ENCODE assay signal across 1 cellular context in genomic region chr16:4474192-4474961, GRCh38.
TF ChIP-seq lines count a peak whose summit lies in the region.

Gene NMRAL1, minus strand, starts transcription at chr16:4474625. Its CDS starts 493 bp downstream, at chr16:4474132.

TF ChIP-seq in K562, 482 proteins besides CTCF, POLR2A, EP300 and RAD21 (continued from another document and continues in another):
- TF ChIP-seq RBM34 (IDR thresholded peaks at IDR 0.05; ENCODE audit: borderline replicate concordance, insufficient read depth, low read length) (no peak), MAX (CRISPR knock-in tag; IDR thresholded peaks at IDR 0.05) (peak; percentile 88), CHAMP1 (IDR thresholded peaks at IDR 0.05) (no peak), SMARCE1 (IDR thresholded peaks at IDR 0.05) (no peak; the same call in 1 of the 2 replicates), ZSCAN32 (CRISPR knock-in tag; IDR thresholded peaks at IDR 0.05) (no peak), ZNF512 (tag; IDR thresholded peaks at IDR 0.05) (no peak), CBFA2T3 (IDR thresholded peaks at IDR 0.05) (peak; percentile 44), ZBTB1 (CRISPR knock-in tag; IDR thresholded peaks at IDR 0.05; ENCODE audit: borderline replicate concordance, low read depth) (no peak), BCLAF1 (IDR thresholded peaks at IDR 0.05; ENCODE audit: borderline replicate concordance in 1 of 2, control insufficient read depth in 1 of 2, low read depth in 2 of 2, low read length in 1 of 2) (no peak), RFX5 (IDR thresholded peaks at IDR 0.05; ENCODE audit: low read depth, low read length) (no peak), NR4A1 (CRISPR knock-in tag; IDR thresholded peaks at IDR 0.05) (no peak), NR4A1 (tag; IDR thresholded peaks at IDR 0.05) (no peak), HLTF (IDR thresholded peaks at IDR 0.05) (no peak), MITF (IDR thresholded peaks at IDR 0.05) (peak; percentile 67; the same call in 1 of the 2 replicates), ZBTB9 (CRISPR knock-in tag; IDR thresholded peaks at IDR 0.05) (no peak), MED1 (CRISPR knock-in tag; IDR thresholded peaks at IDR 0.05; ENCODE audit: borderline replicate concordance) (no peak), NR0B1 (IDR thresholded peaks at IDR 0.05; ENCODE audit: partially characterized antibody) (no peak), HDAC3 (IDR thresholded peaks at IDR 0.05; ENCODE audit: borderline replicate concordance, partially characterized antibody) (peak; percentile 36), ZFP91 (CRISPR knock-in tag; IDR thresholded peaks at IDR 0.05) (no peak), CEBPZ (IDR thresholded peaks at IDR 0.05; ENCODE audit: borderline replicate concordance, low read depth, low read length) (no peak), HINFP (tag; conservative IDR thresholded peaks at IDR 0.05; ENCODE audit: low read depth) (no peak), ELK3 (CRISPR knock-in tag; IDR thresholded peaks at IDR 0.05) (no peak), ZMIZ1 (IDR thresholded peaks at IDR 0.05; ENCODE audit: low read depth in 2 of 2, low read length in 2 of 2) (peak in 1 of 2 experiments; percentile 59; a peak in 1 of 4 replicates), FOXK2 (conservative IDR thresholded peaks at IDR 0.05 in 1 of 2, IDR thresholded peaks at IDR 0.05 in 1 of 2; ENCODE audit: low read depth in 2 of 2) (peak; percentile 14 to 85; a peak in 3 of 4 replicates), ZNF134 (CRISPR knock-in tag; conservative IDR thresholded peaks at IDR 0.05) (no peak), POLR2AphosphoS5 (IDR thresholded peaks at IDR 0.05; ENCODE audit: control insufficient read depth, insufficient read depth, low read depth, low read length) (peak; percentile 81), ZNF316 (IDR thresholded peaks at IDR 0.05) (no peak)
